Comparison of ENCODE assay signal across 1 cellular context in the genomic region with DNA sequence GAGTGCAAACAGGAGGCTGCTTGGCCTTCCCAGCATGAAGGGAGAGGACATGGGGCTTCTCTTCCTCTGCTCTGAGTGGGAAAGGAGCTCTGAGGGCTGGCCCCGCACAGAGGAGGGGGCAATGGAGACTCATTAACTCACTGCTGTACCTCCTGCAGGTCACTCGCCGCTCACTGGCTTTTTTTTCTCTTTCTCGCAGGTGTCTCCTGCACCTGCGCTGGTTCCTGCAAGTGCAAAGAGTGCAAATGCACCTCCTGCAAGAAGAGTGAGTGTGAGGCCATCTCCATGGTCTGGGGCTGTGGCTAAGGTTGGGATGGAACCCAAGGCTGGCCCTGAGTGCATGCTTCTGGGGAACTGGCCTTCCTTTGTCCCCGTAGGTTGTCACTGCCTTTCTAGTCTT.
TF ChIP-seq lines count a peak whose summit lies in the region.

No MANE protein-coding gene starts in this region.

TF ChIP-seq in HepG2, 621 proteins besides CTCF, POLR2A, EP300 and RAD21:
- TF ChIP-seq CAMTA2 (CRISPR knock-in tag; IDR thresholded peaks at IDR 0.05; ENCODE audit: borderline replicate concordance) = peak; percentile 28; the same call in 1 of the 2 replicates
- TF ChIP-seq TOPORS (CRISPR knock-in tag; IDR thresholded peaks at IDR 0.05) = 0 out of 2 replicates have a peak, but pooled peaks have one; percentile 38
- TF ChIP-seq, protein P1, sequence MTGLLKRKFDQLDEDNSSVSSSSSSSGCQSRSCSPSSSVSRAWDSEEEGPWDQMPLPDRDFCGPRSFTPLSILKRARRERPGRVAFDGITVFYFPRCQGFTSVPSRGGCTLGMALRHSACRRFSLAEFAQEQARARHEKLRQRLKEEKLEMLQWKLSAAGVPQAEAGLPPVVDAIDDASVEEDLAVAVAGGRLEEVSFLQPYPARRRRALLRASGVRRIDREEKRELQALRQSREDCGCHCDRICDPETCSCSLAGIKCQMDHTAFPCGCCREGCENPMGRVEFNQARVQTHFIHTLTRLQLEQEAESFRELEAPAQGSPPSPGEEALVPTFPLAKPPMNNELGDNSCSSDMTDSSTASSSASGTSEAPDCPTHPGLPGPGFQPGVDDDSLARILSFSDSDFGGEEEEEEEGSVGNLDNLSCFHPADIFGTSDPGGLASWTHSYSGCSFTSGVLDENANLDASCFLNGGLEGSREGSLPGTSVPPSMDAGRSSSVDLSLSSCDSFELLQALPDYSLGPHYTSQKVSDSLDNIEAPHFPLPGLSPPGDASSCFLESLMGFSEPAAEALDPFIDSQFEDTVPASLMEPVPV (CRISPR knock-in tag; IDR thresholded peaks at IDR 0.05) = peak; percentile 47; the same call in 1 of the 2 replicates
- TF ChIP-seq ETV6 (CRISPR knock-in tag; conservative IDR thresholded peaks at IDR 0.05) = no peak
- TF ChIP-seq, protein P2, sequence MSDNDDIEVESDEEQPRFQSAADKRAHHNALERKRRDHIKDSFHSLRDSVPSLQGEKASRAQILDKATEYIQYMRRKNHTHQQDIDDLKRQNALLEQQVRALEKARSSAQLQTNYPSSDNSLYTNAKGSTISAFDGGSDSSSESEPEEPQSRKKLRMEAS (IDR thresholded peaks at IDR 0.05) = 0 out of 2 replicates have a peak, but pooled peaks have one; percentile 18
- TF ChIP-seq, protein P3, sequence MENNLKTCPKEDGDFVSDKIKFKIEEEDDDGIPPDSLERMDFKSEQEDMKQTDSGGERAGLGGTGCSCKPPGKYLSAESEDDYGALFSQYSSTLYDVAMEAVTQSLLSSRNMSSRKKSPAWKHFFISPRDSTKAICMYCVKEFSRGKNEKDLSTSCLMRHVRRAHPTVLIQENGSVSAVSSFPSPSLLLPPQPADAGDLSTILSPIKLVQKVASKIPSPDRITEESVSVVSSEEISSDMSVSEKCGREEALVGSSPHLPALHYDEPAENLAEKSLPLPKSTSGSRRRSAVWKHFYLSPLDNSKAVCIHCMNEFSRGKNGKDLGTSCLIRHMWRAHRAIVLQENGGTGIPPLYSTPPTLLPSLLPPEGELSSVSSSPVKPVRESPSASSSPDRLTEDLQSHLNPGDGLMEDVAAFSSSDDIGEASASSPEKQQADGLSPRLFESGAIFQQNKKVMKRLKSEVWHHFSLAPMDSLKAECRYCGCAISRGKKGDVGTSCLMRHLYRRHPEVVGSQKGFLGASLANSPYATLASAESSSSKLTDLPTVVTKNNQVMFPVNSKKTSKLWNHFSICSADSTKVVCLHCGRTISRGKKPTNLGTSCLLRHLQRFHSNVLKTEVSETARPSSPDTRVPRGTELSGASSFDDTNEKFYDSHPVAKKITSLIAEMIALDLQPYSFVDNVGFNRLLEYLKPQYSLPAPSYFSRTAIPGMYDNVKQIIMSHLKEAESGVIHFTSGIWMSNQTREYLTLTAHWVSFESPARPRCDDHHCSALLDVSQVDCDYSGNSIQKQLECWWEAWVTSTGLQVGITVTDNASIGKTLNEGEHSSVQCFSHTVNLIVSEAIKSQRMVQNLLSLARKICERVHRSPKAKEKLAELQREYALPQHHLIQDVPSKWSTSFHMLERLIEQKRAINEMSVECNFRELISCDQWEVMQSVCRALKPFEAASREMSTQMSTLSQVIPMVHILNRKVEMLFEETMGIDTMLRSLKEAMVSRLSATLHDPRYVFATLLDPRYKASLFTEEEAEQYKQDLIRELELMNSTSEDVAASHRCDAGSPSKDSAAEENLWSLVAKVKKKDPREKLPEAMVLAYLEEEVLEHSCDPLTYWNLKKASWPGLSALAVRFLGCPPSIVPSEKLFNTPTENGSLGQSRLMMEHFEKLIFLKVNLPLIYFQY (CRISPR knock-in tag; IDR thresholded peaks at IDR 0.05; ENCODE audit: borderline replicate concordance) = no peak
- TF ChIP-seq, protein P4, sequence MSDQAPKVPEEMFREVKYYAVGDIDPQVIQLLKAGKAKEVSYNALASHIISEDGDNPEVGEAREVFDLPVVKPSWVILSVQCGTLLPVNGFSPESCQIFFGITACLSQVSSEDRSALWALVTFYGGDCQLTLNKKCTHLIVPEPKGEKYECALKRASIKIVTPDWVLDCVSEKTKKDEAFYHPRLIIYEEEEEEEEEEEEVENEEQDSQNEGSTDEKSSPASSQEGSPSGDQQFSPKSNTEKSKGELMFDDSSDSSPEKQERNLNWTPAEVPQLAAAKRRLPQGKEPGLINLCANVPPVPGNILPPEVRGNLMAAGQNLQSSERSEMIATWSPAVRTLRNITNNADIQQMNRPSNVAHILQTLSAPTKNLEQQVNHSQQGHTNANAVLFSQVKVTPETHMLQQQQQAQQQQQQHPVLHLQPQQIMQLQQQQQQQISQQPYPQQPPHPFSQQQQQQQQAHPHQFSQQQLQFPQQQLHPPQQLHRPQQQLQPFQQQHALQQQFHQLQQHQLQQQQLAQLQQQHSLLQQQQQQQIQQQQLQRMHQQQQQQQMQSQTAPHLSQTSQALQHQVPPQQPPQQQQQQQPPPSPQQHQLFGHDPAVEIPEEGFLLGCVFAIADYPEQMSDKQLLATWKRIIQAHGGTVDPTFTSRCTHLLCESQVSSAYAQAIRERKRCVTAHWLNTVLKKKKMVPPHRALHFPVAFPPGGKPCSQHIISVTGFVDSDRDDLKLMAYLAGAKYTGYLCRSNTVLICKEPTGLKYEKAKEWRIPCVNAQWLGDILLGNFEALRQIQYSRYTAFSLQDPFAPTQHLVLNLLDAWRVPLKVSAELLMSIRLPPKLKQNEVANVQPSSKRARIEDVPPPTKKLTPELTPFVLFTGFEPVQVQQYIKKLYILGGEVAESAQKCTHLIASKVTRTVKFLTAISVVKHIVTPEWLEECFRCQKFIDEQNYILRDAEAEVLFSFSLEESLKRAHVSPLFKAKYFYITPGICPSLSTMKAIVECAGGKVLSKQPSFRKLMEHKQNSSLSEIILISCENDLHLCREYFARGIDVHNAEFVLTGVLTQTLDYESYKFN (CRISPR knock-in tag; conservative IDR thresholded peaks at IDR 0.05) = no peak
- TF ChIP-seq TARDBP (CRISPR knock-in tag; IDR thresholded peaks at IDR 0.05) = peak; percentile 35; the same call in 1 of the 2 replicates
- TF ChIP-seq, protein P5, sequence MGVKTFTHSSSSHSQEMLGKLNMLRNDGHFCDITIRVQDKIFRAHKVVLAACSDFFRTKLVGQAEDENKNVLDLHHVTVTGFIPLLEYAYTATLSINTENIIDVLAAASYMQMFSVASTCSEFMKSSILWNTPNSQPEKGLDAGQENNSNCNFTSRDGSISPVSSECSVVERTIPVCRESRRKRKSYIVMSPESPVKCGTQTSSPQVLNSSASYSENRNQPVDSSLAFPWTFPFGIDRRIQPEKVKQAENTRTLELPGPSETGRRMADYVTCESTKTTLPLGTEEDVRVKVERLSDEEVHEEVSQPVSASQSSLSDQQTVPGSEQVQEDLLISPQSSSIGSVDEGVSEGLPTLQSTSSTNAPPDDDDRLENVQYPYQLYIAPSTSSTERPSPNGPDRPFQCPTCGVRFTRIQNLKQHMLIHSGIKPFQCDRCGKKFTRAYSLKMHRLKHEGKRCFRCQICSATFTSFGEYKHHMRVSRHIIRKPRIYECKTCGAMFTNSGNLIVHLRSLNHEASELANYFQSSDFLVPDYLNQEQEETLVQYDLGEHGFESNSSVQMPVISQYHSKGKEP (CRISPR knock-in tag; IDR thresholded peaks at IDR 0.05) = no peak
- TF ChIP-seq, protein P6, sequence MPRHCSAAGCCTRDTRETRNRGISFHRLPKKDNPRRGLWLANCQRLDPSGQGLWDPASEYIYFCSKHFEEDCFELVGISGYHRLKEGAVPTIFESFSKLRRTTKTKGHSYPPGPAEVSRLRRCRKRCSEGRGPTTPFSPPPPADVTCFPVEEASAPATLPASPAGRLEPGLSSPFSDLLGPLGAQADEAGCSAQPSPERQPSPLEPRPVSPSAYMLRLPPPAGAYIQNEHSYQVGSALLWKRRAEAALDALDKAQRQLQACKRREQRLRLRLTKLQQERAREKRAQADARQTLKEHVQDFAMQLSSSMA (CRISPR knock-in tag; IDR thresholded peaks at IDR 0.05) = peak; percentile 29; the same call in 1 of the 2 replicates
- TF ChIP-seq SUZ12 (IDR thresholded peaks at IDR 0.05; ENCODE audit: low read depth, low read length) = no peak
